8 cellular contexts compared by ENCODE assay signal in genomic region chr6:7058250-7058923, GRCh38. TPM values are rescaled to one million over a fixed set of nuclear protein-coding genes. Genes with fewer than 3 reads are reported as not detected.
DNase-seq lines count a peak whose midpoint lies in the region; ATAC-seq, FAIRE-seq and TF ChIP-seq lines count a peak whose summit lies in the region.

No MANE protein-coding gene starts in this region.

- FAIRE-seq in A549 (lab: Jason Lieb, UNC) (no peak), keratinocyte (lab: Jason Lieb, UNC) (peak; percentile 98), GM12891 (lab: Jason Lieb, UNC) (no peak)

- no peak for TF ChIP-seq EP300 in A549 (IDR thresholded peaks at IDR 0.05)

- no peaks in the 10 kb centered on the region for H3K9me3 ChIP-seq in A549
- no peaks in the 10 kb centered on the region for H3K9me3 ChIP-seq in keratinocyte (ENCODE audit: control insufficient read depth, low read depth, low read length)

- no peak overlapping the region for H3K4me3 Mint-ChIP-seq in GM23338

- TF ChIP-seq POLR2A in A549 (IDR thresholded peaks at IDR 0.05; ENCODE audit: low read length): no peak
- TF ChIP-seq POLR2A in GM12891 (IDR thresholded peaks at IDR 0.05; ENCODE audit: low read depth, low read length): no peak

- WGBS in A549 (ENCODE audit: missing lambda C conversion rate): 44% methylated on average over 4 of the region's 4 CpGs

- H2AFZ ChIP-seq in keratinocyte (ENCODE audit: control insufficient read depth, low read length): no peak overlapping the region
- no peak overlapping the region for H2AFZ ChIP-seq in GM23338

- H3K4me1 Mint-ChIP-seq in GM23338: peaks cover 9% of the 10 kb centered on the region; the same call in 2 of the 3 replicates

- H3K79me2 ChIP-seq in keratinocyte (ENCODE audit: control insufficient read depth, insufficient read depth, low read length) (no peaks in the 10 kb centered on the region), GM23338 (replicated peaks; ENCODE audit: insufficient read depth) (no peaks in the 10 kb centered on the region)

- POLR2A ChIA-PET in A549 (lab: Yijun Ruan, JAX): interaction anchor here (0.7 kb wide), 1 partner anchor 20 kb away, joined by 7 read pairs; no protein-coding TSS in a partner anchor

- no peaks in the 10 kb centered on the region for H3K9me2 ChIP-seq in GM23338 (ENCODE audit: insufficient read depth)

- no peaks in the 10 kb centered on the region for H3K9me1 ChIP-seq in keratinocyte (ENCODE audit: control insufficient read depth, extremely low read depth, insufficient read depth, low read length)

- peaks cover 9% of the 10 kb centered on the region for H3K27me3 Mint-ChIP-seq in GM23338 (ENCODE audit: insufficient read depth, low read depth, poor library complexity)

- H3K4me2 ChIP-seq in A549 (peak overlapping the region; percentile 37), keratinocyte (ENCODE audit: control insufficient read depth, extremely low read depth, insufficient read depth, low read depth, low read length) (peak overlapping the region; percentile 71), GM23338 (no peak overlapping the region)

- no peaks in the 10 kb centered on the region for H3K36me3 Mint-ChIP-seq in GM23338 (ENCODE audit: low read depth)

- H3K9ac ChIP-seq in keratinocyte (ENCODE audit: control insufficient read depth, extremely low read depth, insufficient read depth, low read length): peak overlapping the region; percentile 68

- H3K27ac ChIP-seq in A549 (peak overlapping the region; percentile 66 to 76), HL-60 (replicated peaks) (peak overlapping the region; percentile 61), keratinocyte (ENCODE audit: control insufficient read depth, insufficient read depth, low read length) (peak overlapping the region; percentile 93), GM23338 (ENCODE audit: low read depth) (no peak overlapping the region)

- H3K9me3 Mint-ChIP-seq in GM23338: no peaks in the 10 kb centered on the region

- TF ChIP-seq RAD21 in A549 (conservative IDR thresholded peaks at IDR 0.05 in 1 of 2, IDR thresholded peaks at IDR 0.05 in 1 of 2): no peak

- peak; percentile 56 to 86 for DNase-seq in A549 (ENCODE audit: low read depth in 1 of 2, low spot score in 1 of 2)
- peak; percentile 88 to 90 for DNase-seq in HL-60 (ENCODE audit: low read depth in 1 of 2, low spot score in 1 of 2)
- peak; percentile 17 for DNase-seq in T1000 (lab: John Stamatoyannopoulos, UW)
- peak; percentile 97 for DNase-seq in keratinocyte (ENCODE audit: low read depth, low spot score)
- DNase-seq in GM23338 (ENCODE audit: low spot score): no peak
- DNase-seq in activated gamma-delta T cell treated with Interleukin-2 at 50 U/mL for 16 hours: no peak
- no peak for DNase-seq in middle frontal gyrus (ENCODE audit: extremely low spot score, low spot score)
- DNase-seq in GM12891 (ENCODE audit: insufficient read length, low spot score): no peak

- H3K36me3 ChIP-seq in keratinocyte (ENCODE audit: control insufficient read depth in 2 of 2, extremely low read depth in 1 of 2, insufficient read depth in 2 of 2, low read length in 2 of 2) (no peaks in the 10 kb centered on the region), GM23338 (ENCODE audit: insufficient read depth) (no peaks in the 10 kb centered on the region)

- no peaks in the 10 kb centered on the region for H3K27me3 ChIP-seq in HL-60 (ENCODE audit: insufficient read depth, poor library complexity, severe bottlenecking)
- no peaks in the 10 kb centered on the region for H3K27me3 ChIP-seq in keratinocyte (ENCODE audit: control insufficient read depth, extremely low read depth, insufficient read depth, low read length)
- peaks cover 10% of the 10 kb centered on the region for H3K27me3 ChIP-seq in GM23338 (ENCODE audit: insufficient read depth)

- no peaks in the 10 kb centered on the region for H3F3A ChIP-seq in GM23338 (replicated peaks; ENCODE audit: low read depth)

- H3K4me3 ChIP-seq in A549 (no peak overlapping the region), HL-60 (replicated peaks; ENCODE audit: insufficient read depth, low read length) (no peak overlapping the region), keratinocyte (ENCODE audit: control insufficient read depth in 2 of 3, extremely low read depth in 1 of 3, insufficient read depth in 2 of 3, low read depth in 1 of 3, low read length in 3 of 3) (peak overlapping the region in 1 of 3 experiments; percentile 23), GM23338 (no peak overlapping the region)

- H3K4me1 ChIP-seq in A549 (peaks cover 14% of the 10 kb centered on the region), keratinocyte (ENCODE audit: control insufficient read depth, extremely low read depth, insufficient read depth, low read length) (peaks cover 41% of the 10 kb centered on the region), GM23338 (ENCODE audit: insufficient read depth) (peaks cover 9% of the 10 kb centered on the region; the same call in 1 of the 2 replicates)

- dilution Hi-C loops in keratinocyte (cut with MboI; ENCODE audit: extremely low pct_ligation_motif_present, low sequenced_read_pairs): no loop called here

- CTCF ChIA-PET in A549 (lab: Yijun Ruan, JAX): interaction anchor here (0.5 to 1.4 kb wide), 3 partner anchors 9 to 1405 kb away, joined by 3 to 5 read pairs (median 4); no protein-coding TSS in a partner anchor

- TF ChIP-seq CTCF in A549 (IDR thresholded peaks at IDR 0.05) (no peak), HL-60 (IDR thresholded peaks at IDR 0.05; ENCODE audit: insufficient read depth, low read length) (no peak), keratinocyte (optimal IDR thresholded peaks at IDR 0.05 in 1 of 3, IDR thresholded peaks at IDR 0.05 in 1 of 3, conservative IDR thresholded peaks at IDR 0.05 in 1 of 3; ENCODE audit: extremely low read depth in 1 of 3, insufficient read depth in 2 of 3, low read length in 3 of 3) (no peak), GM23338 (conservative IDR thresholded peaks at IDR 0.05; ENCODE audit: low read depth in 2 of 2) (no peak)

- H4K20me1 ChIP-seq in keratinocyte (ENCODE audit: control insufficient read depth, extremely low read depth, insufficient read depth, low read length) (no peaks in the 10 kb centered on the region), GM23338 (replicated peaks; ENCODE audit: insufficient read depth) (no peaks in the 10 kb centered on the region)

- peak; percentile 97 for ATAC-seq in A549
- ATAC-seq in GM23338: no peak

- H3K27ac Mint-ChIP-seq in GM23338: no peak overlapping the region

TF ChIP-seq in A549, 52 proteins besides CTCF, POLR2A, EP300 and RAD21:
- TF ChIP-seq CEBPB (IDR thresholded peaks at IDR 0.05): peak; percentile 50 to 86; a peak in 3 of 4 replicates
- TF ChIP-seq FOSL2 (IDR thresholded peaks at IDR 0.05): no peak
- TF ChIP-seq FOSL2 (CRISPR knock-in tag; IDR thresholded peaks at IDR 0.05): peak; percentile 38
- no peak for TF ChIP-seq MAFK (IDR thresholded peaks at IDR 0.05; ENCODE audit: partially characterized antibody)
- no peak for TF ChIP-seq HOXB5 (CRISPR knock-in tag; IDR thresholded peaks at IDR 0.05)

TF ChIP-seq in GM23338, 12 proteins besides CTCF, POLR2A, EP300 and RAD21 (continues in another document):
- TF ChIP-seq POLR2AphosphoS5 (IDR thresholded peaks at IDR 0.05; ENCODE audit: low read depth): no peak
- TF ChIP-seq STAT1 (IDR thresholded peaks at IDR 0.05; ENCODE audit: unreplicated experiment): no peak
- TF ChIP-seq EZH2phosphoT487 (IDR thresholded peaks at IDR 0.05; ENCODE audit: unreplicated experiment): no peak
- no peak for TF ChIP-seq CREB1 (CRISPR knock-in tag; IDR thresholded peaks at IDR 0.05; ENCODE audit: low read depth)
- no peak for TF ChIP-seq ZNF331 (CRISPR knock-in tag; IDR thresholded peaks at IDR 0.05; ENCODE audit: low read depth)

TF ChIP-seq in GM12891, 5 proteins besides CTCF, POLR2A, EP300 and RAD21:
- no peak for TF ChIP-seq POLR2AphosphoS5 (IDR thresholded peaks at IDR 0.05; ENCODE audit: low read depth, low read length)
- no peak for TF ChIP-seq SPI1 (IDR thresholded peaks at IDR 0.05; ENCODE audit: low read depth, low read length)
- TF ChIP-seq POU2F2 (IDR thresholded peaks at IDR 0.05; ENCODE audit: low read depth, low read length): no peak
- no peak for TF ChIP-seq TAF1 (IDR thresholded peaks at IDR 0.05; ENCODE audit: low read depth, low read length)
- no peak for TF ChIP-seq PAX5 (IDR thresholded peaks at IDR 0.05; ENCODE audit: insufficient read depth, low read length, severe bottlenecking)
TF ChIP-seq in GM12891: peak in this region for 0.

RNA-seq across cellular contexts. Expression of gene RREB1, which starts 49.4 kb away (rescaled TPM):
- polyA plus RNA-seq in A549 (2011; rRNA removed) (2.2 and 4.8 TPM in 2 replicates), A549 (2017; fragmentation: RNase III; extraction: RNeasy Plus Mini Kit Qiagen cat#74134 plus additional on column Dnase treatment) (4.6 to 5.0 TPM (median 4.8 TPM) in 3 replicates), keratinocyte (4.3 to 6.2 TPM (median 6.1 TPM) in 3 replicates), GM23338 (2016; fragmentation: Nextera tagmentation; extraction: Ambion mirVana) (7.9 and 8.5 TPM in 2 replicates)
- polyA plus RNA-seq in A549 (2012; cell fraction: cytosol; rRNA removed): 1.5 and 2.1 TPM in 2 replicates
- polyA plus RNA-seq in A549 (2012; cell fraction: nucleus; rRNA removed): 6.1 and 6.8 TPM in 2 replicates
- polyA minus RNA-seq in A549 (2011; rRNA and poly(A)+ RNA removed): 30.5 and 38.8 TPM in 2 replicates
- 5.6 TPM for polyA plus RNA-seq in keratinocyte (2011; ENCODE audit: low read depth)
- 4.7 and 5.5 TPM in 2 replicates for polyA plus RNA-seq in keratinocyte (2011; cell fraction: cytosol; rRNA removed)
- polyA plus RNA-seq in keratinocyte (2011; cell fraction: nucleus; rRNA removed): 30.5 and 34.2 TPM in 2 replicates
- 10.6 and 17.1 TPM in 2 replicates for polyA plus RNA-seq in keratinocyte (2012; ENCODE audit: low replicate concordance)
- polyA minus RNA-seq in keratinocyte: 35.4 to 71.6 TPM (median 38.5 TPM) in 3 replicates
- polyA minus RNA-seq in keratinocyte (2011; cell fraction: cytosol; rRNA and poly(A)+ RNA removed): 20.1 TPM
- 43.5 and 68.8 TPM in 2 replicates for polyA minus RNA-seq in keratinocyte (2011; cell fraction: nucleus; rRNA and poly(A)+ RNA removed)
- 25.5 and 29.1 TPM in 2 replicates for total RNA-seq in GM23338 (2014; rRNA removed; shearing (Covaris generic))
- 7.0 TPM for polyA plus RNA-seq in GM12891 (2012; ENCODE audit: low read depth, missing spikeins)

Comparison
In these comparisons a context has a peak if more than half of its experiments do, and no peak if none do; other contexts are left out.
1. DNase-seq: peak in A549 (2 of 2), HL-60 (2 of 2), T1000 (single experiment) and keratinocyte (single experiment); none in GM23338 (single experiment), activated gamma-delta T cell treated with Interleukin-2 at 50 U/mL for 16 hours (single experiment), middle frontal gyrus (single experiment) and GM12891 (single experiment).